Comparison of ENCODE assay signal across 23 cellular contexts in genomic region chr18:38368886-38369285, GRCh38.
"Had no signal": no experiment of that assay in that cellular context is flagged by ENCODE, and none has a peak within 500 bp of the region (broad histone marks: within the 10 kb centered on the region; RNA-seq: fewer than 3 reads in every experiment).

No MANE protein-coding gene starts in this region.

- ATAC-seq: activated CD8-positive, alpha-beta T cell treated with anti-CD3 and anti-CD28 coated beads for 36 hours; activated naive CD8-positive, alpha-beta T cell treated with anti-CD3 and anti-CD28 coated beads, Interleukin-2, amount 50 U/mL, for 24 hours; esophagus mucosa; heart right ventricle; left cardiac atrium; naive thymus-derived CD4-positive, alpha-beta T cell; psoas muscle; stimulated activated naive B cell treated with anti-CD40 and anti-IgM and Interleukin-4, amounts not matched to agents 10 μg/mL and 1 μg/mL and 100 μg/mL, for 72 hours; upper lobe of right lung had no signal

- DNase-seq: activated B cell treated with CpG ODN at 0.5 μM for 24 hours; activated CD4-positive, alpha-beta T cell treated with anti-CD3 and anti-CD28 coated beads, Interleukin-2, amount 50 U/mL, for 1 hour; activated CD8-positive, alpha-beta T cell treated with anti-CD3 and anti-CD28 coated beads for 36 hours; activated naive CD8-positive, alpha-beta T cell treated with anti-CD3 and anti-CD28 coated beads, Interleukin-2, amount 50 U/mL, for 24 hours; activated T-cell treated with anti-CD3 and anti-CD28 coated beads, Interleukin-2, amount 50 U/mL, for 48 hours; amygdala; cerebellar nuclear complex; colonic mucosa; dorsolateral prefrontal cortex; effector memory CD4-positive, alpha-beta T cell; heart right ventricle; left cardiac atrium; midbrain; naive thymus-derived CD4-positive, alpha-beta T cell; nucleus accumbens; psoas muscle; stimulated activated CD4-positive, alpha-beta T cell treated with anti-CD3 and anti-CD28 coated beads, Interleukin-1b, Interleukin-23, amount 100 ng/mL, for 48 hours; stimulated activated naive B cell treated with anti-CD40 and anti-IgM and Interleukin-4, amounts not matched to agents 10 μg/mL and 1 μg/mL and 100 μg/mL, for 72 hours; stomach; T-helper 1 cell; tibial artery; upper lobe of right lung had no signal
